In the genomic region with DNA sequence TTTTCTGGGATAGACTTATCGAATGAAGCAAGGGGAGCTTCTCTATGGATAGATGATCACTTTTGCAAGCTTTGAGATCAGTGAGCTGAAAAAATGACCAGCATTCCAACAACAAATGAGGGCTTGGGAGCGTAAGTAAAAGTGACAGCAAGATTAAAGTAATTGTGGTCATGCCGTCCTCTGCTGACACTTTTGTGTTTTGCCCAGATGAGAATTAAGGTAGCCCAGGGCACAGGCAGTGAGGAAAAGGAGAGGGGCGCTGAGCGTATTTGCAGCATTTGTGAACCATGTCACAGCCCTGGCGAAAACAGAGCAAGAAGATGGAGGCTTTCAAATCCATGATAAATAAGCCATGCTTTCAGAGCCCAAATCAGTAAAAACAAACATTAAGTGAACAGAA, we compare ENCODE assay signal across 18 cellular contexts. TPM values are rescaled to one million over a fixed set of nuclear protein-coding genes. Genes with fewer than 3 reads are reported as not detected.
DNase-seq lines count a peak whose midpoint lies in the region; ATAC-seq and TF ChIP-seq lines count a peak whose summit lies in the region.
"Had no signal": no experiment of that assay in that cellular context is flagged by ENCODE, and none has a peak within 500 bp of the region (broad histone marks: within the 10 kb centered on the region; RNA-seq: fewer than 3 reads in every experiment).

No MANE protein-coding gene starts in this region.

- H3K9me3 Mint-ChIP-seq in activated B cell treated with CpG ODN at 0.5 μM for 24 hours: no peaks in the 10 kb centered on the region
- H3K9me3 Mint-ChIP-seq in type B pancreatic cell: no peaks in the 10 kb centered on the region

- CTCF ChIA-PET in activated B cell treated with CpG ODN at 0.5 μM for 24 hours (lab: Charles Lee): interaction anchor here (0.8 to 1.0 kb wide), 2 partner anchors 89 to 136 kb away, joined by 3 to 5 read pairs; no protein-coding TSS in a partner anchor

- POLR2A ChIA-PET in activated B cell treated with CpG ODN at 0.5 μM for 24 hours (lab: Charles Lee): no interaction called here

- H3K4me3 Mint-ChIP-seq in activated B cell treated with CpG ODN at 0.5 μM for 24 hours: peak overlapping the region; percentile 57
- H3K4me3 Mint-ChIP-seq in type B pancreatic cell: no peak overlapping the region

- no peak for ATAC-seq in activated B cell treated with CpG ODN at 0.5 μM for 24 hours (ENCODE audit: low read depth)
- ATAC-seq: left ventricle myocardium superior, psoas muscle had no signal

- H3K27ac Mint-ChIP-seq in activated B cell treated with CpG ODN at 0.5 μM for 24 hours: peak overlapping the region; percentile 75
- no peak overlapping the region for H3K27ac Mint-ChIP-seq in type B pancreatic cell

- DNase-seq in activated CD8-positive, alpha-beta memory T cell treated with anti-CD3 and anti-CD28 coated beads, Interleukin-2, amount 50 U/mL, for 48 hours: peak; percentile 50
- no peak for DNase-seq in activated CD8-positive, alpha-beta memory T cell treated with anti-CD3 and anti-CD28 coated beads, Interleukin-2, amount 50 U/mL, for 4 hours
- DNase-seq in activated B cell treated with CpG ODN at 0.5 μM for 24 hours (no peak), globus pallidus (ENCODE audit: low spot score) (peak; percentile 29), HuH-7 (ENCODE audit: low spot score) (no peak), type B pancreatic cell (ENCODE audit: extremely low spot score, unreplicated experiment) (no peak), NK-92 (lab: John Stamatoyannopoulos, UW; ENCODE audit: unreplicated experiment) (no peak)
- DNase-seq in stimulated activated CD8-positive, alpha-beta memory T cell treated with anti-CD3 and anti-CD28 coated beads, Interleukin-4, amount 100 ng/mL, for 48 hours: peak; percentile 31
- DNase-seq: Calu3; KBM-7; left ventricle myocardium superior; NCI-H1105; NCI-H69; PC-9; psoas muscle; stimulated activated naive CD4-positive, alpha-beta T cell treated with Interleukin-2 at 50 U/mL for 16 hours had no signal

- H3K36me3 Mint-ChIP-seq in activated B cell treated with CpG ODN at 0.5 μM for 24 hours (ENCODE audit: low read depth) (no peaks in the 10 kb centered on the region), type B pancreatic cell (no peaks in the 10 kb centered on the region)

- intact Hi-C loops in activated B cell treated with CpG ODN at 0.5 μM for 24 hours (cut with micrococcal nuclease): loop anchor here (5.0 kb wide), 1 partner anchor 33 kb away; the partner anchor contains the start of gene GRAP2

- H3K27me3 Mint-ChIP-seq in activated B cell treated with CpG ODN at 0.5 μM for 24 hours (no peaks in the 10 kb centered on the region), type B pancreatic cell (peaks cover 54% of the 10 kb centered on the region)

- peaks cover 65% of the 10 kb centered on the region for H3K4me1 Mint-ChIP-seq in activated B cell treated with CpG ODN at 0.5 μM for 24 hours
- H3K4me1 Mint-ChIP-seq in type B pancreatic cell (ENCODE audit: unreplicated experiment): peaks cover 7% of the 10 kb centered on the region

- TF ChIP-seq CTCF in activated B cell treated with CpG ODN at 0.5 μM for 24 hours (IDR thresholded peaks at IDR 0.05): no peak
- TF ChIP-seq CTCF in type B pancreatic cell (conservative IDR thresholded peaks at IDR 0.05): no peak

RNA-seq across cellular contexts. Expression of gene TMA7B, which starts 24.6 kb away (rescaled TPM):
- total RNA-seq in activated B cell treated with CpG ODN at 0.5 μM for 24 hours: 0.58 TPM in 1 of 2 replicates, not detected in the other
- total RNA-seq in type B pancreatic cell (ENCODE audit: low replicate concordance): not detected in 2 replicates
- total RNA-seq: Calu3, chondrocyte, fibroblast of villous mesenchyme, left ventricle myocardium superior, PC-9, psoas muscle had no signal

RNA-seq across cellular contexts. Expression of gene GRAP2, which starts 34.7 kb away (rescaled TPM):
- total RNA-seq in activated B cell treated with CpG ODN at 0.5 μM for 24 hours (4.2 and 4.3 TPM in 2 replicates), type B pancreatic cell (ENCODE audit: low replicate concordance) (0.24 and 0.43 TPM in 2 replicates)
- total RNA-seq: Calu3, chondrocyte, PC-9 had no signal

RNA-seq across cellular contexts. Expression of gene ENTHD1, which starts 42.1 kb away (rescaled TPM):
- total RNA-seq in activated B cell treated with CpG ODN at 0.5 μM for 24 hours (0.15 TPM in 1 of 2 replicates, not detected in the other), type B pancreatic cell (ENCODE audit: low replicate concordance) (not detected in 2 replicates)
- total RNA-seq: Calu3, chondrocyte, fibroblast of villous mesenchyme, left ventricle myocardium superior, PC-9, psoas muscle had no signal

RNA-seq across cellular contexts. Expression of gene FAM83F, which starts 59.1 kb away (rescaled TPM):
- 0.02 and 0.13 TPM in 2 replicates for total RNA-seq in activated B cell treated with CpG ODN at 0.5 μM for 24 hours
- total RNA-seq in type B pancreatic cell (ENCODE audit: low replicate concordance): 12.4 and 37.5 TPM in 2 replicates
- total RNA-seq: fibroblast of villous mesenchyme had no signal

Comparison
In these comparisons a context has a peak if more than half of its experiments do, and no peak if none do; other contexts are left out.
1. DNase-seq: peak in activated CD8-positive, alpha-beta memory T cell treated with anti-CD3 and anti-CD28 coated beads, Interleukin-2, amount 50 U/mL, for 48 hours (single experiment), globus pallidus (single experiment) and stimulated activated CD8-positive, alpha-beta memory T cell treated with anti-CD3 and anti-CD28 coated beads, Interleukin-4, amount 100 ng/mL, for 48 hours (single experiment); none in activated CD8-positive, alpha-beta memory T cell treated with anti-CD3 and anti-CD28 coated beads, Interleukin-2, amount 50 U/mL, for 4 hours (single experiment), activated B cell treated with CpG ODN at 0.5 μM for 24 hours (single experiment), HuH-7 (single experiment), type B pancreatic cell (single experiment) and NK-92 (single experiment).